Comparison of ENCODE assay signal across 8 cellular contexts in the genomic region with DNA sequence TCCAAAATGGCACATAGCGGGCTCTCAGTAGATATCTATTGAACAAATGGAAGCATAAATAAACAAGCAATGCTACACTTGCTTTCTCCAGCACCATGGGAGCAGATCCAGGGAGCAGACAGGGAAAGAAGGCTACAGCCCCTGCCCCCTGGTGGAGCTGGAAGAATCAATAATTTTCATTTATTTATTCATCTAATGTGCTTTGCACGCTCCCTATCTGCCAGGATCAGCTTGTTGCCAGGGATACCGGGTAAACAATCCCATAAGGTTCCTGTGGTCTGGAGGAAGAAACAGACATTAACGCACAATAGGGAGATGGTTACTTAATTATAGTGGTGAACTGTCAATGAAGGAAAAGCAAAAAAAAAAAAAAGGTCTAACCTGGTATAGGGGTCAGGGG. TPM values are rescaled to one million over a fixed set of nuclear protein-coding genes. Genes with fewer than 3 reads are reported as not detected.
DNase-seq lines count a peak whose midpoint lies in the region; ATAC-seq, FAIRE-seq and TF ChIP-seq lines count a peak whose summit lies in the region.

No MANE protein-coding gene starts in this region.

- H3K36me3 Mint-ChIP-seq in astrocyte (ENCODE audit: low read depth, unreplicated experiment) = peaks cover 1% of the 10 kb centered on the region
- peaks cover under 1% of the 10 kb centered on the region for H3K36me3 Mint-ChIP-seq in activated naive CD8-positive, alpha-beta T cell treated with anti-CD3 and anti-CD28 coated beads for 36 hours
- H3K36me3 Mint-ChIP-seq in naive thymus-derived CD4-positive, alpha-beta T cell = peaks cover 0 to 1% (median under 1%) of the 10 kb centered on the region in 5 donors

- H3K36me3 ChIP-seq in astrocyte (ENCODE audit: insufficient read depth, low read length) (no peaks in the 10 kb centered on the region), kidney (ENCODE audit: control insufficient read depth in 1 of 2, insufficient read depth in 2 of 2, low read length in 2 of 2) (no peaks in the 10 kb centered on the region), transverse colon (no peaks in the 10 kb centered on the region)
- H3K36me3 ChIP-seq in naive thymus-derived CD4-positive, alpha-beta T cell (ENCODE audit: control insufficient read depth in 2 of 3, insufficient read depth in 3 of 3, low read length in 3 of 3) = no peaks in the 10 kb centered on the region

- H3K79me2 ChIP-seq in astrocyte (ENCODE audit: insufficient read depth, low read length) = no peaks in the 10 kb centered on the region

- H3K9ac ChIP-seq in astrocyte (ENCODE audit: low read length) = no peak overlapping the region
- no peak overlapping the region for H3K9ac ChIP-seq in kidney (ENCODE audit: low read length in 2 of 2)

- H3K4me3 ChIP-seq in NB4 (ENCODE audit: low read depth, low read length) (no peak overlapping the region), astrocyte (ENCODE audit: insufficient read depth, low read depth, low read length) (no peak overlapping the region), kidney (ENCODE audit: low read length in 2 of 2) (no peak overlapping the region), transverse colon (no peak overlapping the region)
- no peak overlapping the region for H3K4me3 ChIP-seq in naive thymus-derived CD4-positive, alpha-beta T cell (ENCODE audit: low read length)

- no peaks in the 10 kb centered on the region for H4K20me1 ChIP-seq in astrocyte (ENCODE audit: insufficient read depth, low read length)

- H3K27ac Mint-ChIP-seq in astrocyte (ENCODE audit: unreplicated experiment) = no peak overlapping the region
- H3K27ac Mint-ChIP-seq in activated naive CD8-positive, alpha-beta T cell treated with anti-CD3 and anti-CD28 coated beads for 36 hours = no peak overlapping the region
- H3K27ac Mint-ChIP-seq in naive thymus-derived CD4-positive, alpha-beta T cell = peak overlapping the region in 1 of 9 donors; percentile 12

- peaks cover 7% of the 10 kb centered on the region for H3K27me3 Mint-ChIP-seq in astrocyte (ENCODE audit: low read depth, unreplicated experiment)
- H3K27me3 Mint-ChIP-seq in activated naive CD8-positive, alpha-beta T cell treated with anti-CD3 and anti-CD28 coated beads for 36 hours = no peaks in the 10 kb centered on the region
- H3K27me3 Mint-ChIP-seq in naive thymus-derived CD4-positive, alpha-beta T cell = no peaks in the 10 kb centered on the region

- H3K4me3 Mint-ChIP-seq in astrocyte (ENCODE audit: unreplicated experiment) = no peak overlapping the region
- no peak overlapping the region for H3K4me3 Mint-ChIP-seq in activated naive CD8-positive, alpha-beta T cell treated with anti-CD3 and anti-CD28 coated beads for 36 hours
- no peak overlapping the region for H3K4me3 Mint-ChIP-seq in naive thymus-derived CD4-positive, alpha-beta T cell

- H3K4me1 ChIP-seq in astrocyte (ENCODE audit: insufficient read depth, low read length) = no peaks in the 10 kb centered on the region
- H3K4me1 ChIP-seq in kidney (ENCODE audit: control insufficient read depth in 1 of 2, insufficient read depth in 1 of 2, low read depth in 1 of 2, low read length in 2 of 2) = no peaks in the 10 kb centered on the region
- no peaks in the 10 kb centered on the region for H3K4me1 ChIP-seq in transverse colon
- no peaks in the 10 kb centered on the region for H3K4me1 ChIP-seq in naive thymus-derived CD4-positive, alpha-beta T cell (ENCODE audit: control insufficient read depth in 2 of 2, insufficient read depth in 2 of 2, low read length in 2 of 2)

- H3K9me3 ChIP-seq in astrocyte (ENCODE audit: insufficient read depth, low read depth, low read length) (no peaks in the 10 kb centered on the region), kidney (ENCODE audit: control insufficient read depth in 1 of 2, low read length in 2 of 2) (no peaks in the 10 kb centered on the region), transverse colon (no peaks in the 10 kb centered on the region)
- H3K9me3 ChIP-seq in naive thymus-derived CD4-positive, alpha-beta T cell (ENCODE audit: control insufficient read depth in 2 of 3, low read length in 3 of 3) = no peaks in the 10 kb centered on the region

- no peaks in the 10 kb centered on the region for H3K4me1 Mint-ChIP-seq in astrocyte (ENCODE audit: low read depth, unreplicated experiment)
- peaks cover 3% of the 10 kb centered on the region for H3K4me1 Mint-ChIP-seq in activated naive CD8-positive, alpha-beta T cell treated with anti-CD3 and anti-CD28 coated beads for 36 hours
- peaks cover 0 to 5% (median 0%) of the 10 kb centered on the region in 7 donors for H3K4me1 Mint-ChIP-seq in naive thymus-derived CD4-positive, alpha-beta T cell

- H3K27me3 ChIP-seq in astrocyte (ENCODE audit: insufficient read depth, low read length) (no peaks in the 10 kb centered on the region), transverse colon (no peaks in the 10 kb centered on the region)
- no peaks in the 10 kb centered on the region for H3K27me3 ChIP-seq in naive thymus-derived CD4-positive, alpha-beta T cell (ENCODE audit: control insufficient read depth in 2 of 2, insufficient read depth in 2 of 2, low read length in 2 of 2)

- H3K27ac ChIP-seq in astrocyte (ENCODE audit: low read depth, low read length) (no peak overlapping the region), kidney (ENCODE audit: low read depth in 2 of 2, low read length in 2 of 2) (no peak overlapping the region), transverse colon (no peak overlapping the region)
- no peak overlapping the region for H3K27ac ChIP-seq in naive thymus-derived CD4-positive, alpha-beta T cell (ENCODE audit: low read depth, low read length)

- CTCF ChIA-PET in naive thymus-derived CD4-positive, alpha-beta T cell (lab: Charles Lee) = no interaction called here

- no peak overlapping the region for H3K4me2 ChIP-seq in astrocyte (ENCODE audit: low read length)

- TF ChIP-seq POLR2A in NB4 (IDR thresholded peaks at IDR 0.05; ENCODE audit: extremely low read depth, insufficient read length) = no peak
- TF ChIP-seq POLR2A in transverse colon (IDR thresholded peaks at IDR 0.05) = no peak

- WGBS in transverse colon (ENCODE audit: low coverage in 1 of 2), 2 donors = 71 to 79% methylated on average over 4 of the region's 4 CpGs

- intact Hi-C loops in kidney (cut with DNase I) (no loop called here), transverse colon (cut with DNase I; ENCODE audit: low total_unique reads) (no loop called here)
- intact Hi-C loops in naive thymus-derived CD4-positive, alpha-beta T cell (cut with micrococcal nuclease) = no loop called here

- POLR2A ChIA-PET in naive thymus-derived CD4-positive, alpha-beta T cell (lab: Charles Lee) = no interaction called here

- TF ChIP-seq CTCF in NB4 (IDR thresholded peaks at IDR 0.05; ENCODE audit: low read depth, low read length) (no peak), astrocyte (IDR thresholded peaks at IDR 0.05; ENCODE audit: insufficient read depth, low read depth, low read length) (peak; percentile 34), kidney (IDR thresholded peaks at IDR 0.05; ENCODE audit: borderline replicate concordance, extremely low read depth, insufficient read depth) (peak; percentile 23), transverse colon (IDR thresholded peaks at IDR 0.05) (no peak)

- in situ Hi-C loops in transverse colon (cut with MboI; ENCODE audit: low pct_ligation_motif_present in 1 of 4, low pct_unique_long_range_greater_than_20kb in 1 of 4, low sequenced_read_pairs in 3 of 4) = no loop called here

- H2AFZ ChIP-seq in astrocyte (ENCODE audit: low read depth, low read length) = no peak overlapping the region

- no peak for TF ChIP-seq EP300 in transverse colon (IDR thresholded peaks at IDR 0.05; ENCODE audit: low read depth)

- DNase-seq in Ammon's horn (ENCODE audit: low spot score) (peak; percentile 63), NB4 (ENCODE audit: low read depth) (peak; percentile 22), astrocyte (ENCODE audit: low read depth) (peak; percentile 44), kidney (no peak), inferior parietal cortex (ENCODE audit: extremely low spot score) (no peak), transverse colon (no peak)
- DNase-seq in activated naive CD8-positive, alpha-beta T cell treated with anti-CD3 and anti-CD28 coated beads for 36 hours = no peak
- no peak for DNase-seq in naive thymus-derived CD4-positive, alpha-beta T cell

- peaks cover under 1% of the 10 kb centered on the region for H3K9me3 Mint-ChIP-seq in astrocyte (ENCODE audit: unreplicated experiment)
- H3K9me3 Mint-ChIP-seq in activated naive CD8-positive, alpha-beta T cell treated with anti-CD3 and anti-CD28 coated beads for 36 hours = peaks cover 2% of the 10 kb centered on the region
- peaks cover 0 to 15% (median 2%) of the 10 kb centered on the region in 11 donors for H3K9me3 Mint-ChIP-seq in naive thymus-derived CD4-positive, alpha-beta T cell

- ATAC-seq in naive thymus-derived CD4-positive, alpha-beta T cell = no peak

- FAIRE-seq in astrocyte (lab: Jason Lieb, UNC) = no peak
- no peak for FAIRE-seq in kidney (lab: Jason Lieb, UNC)

RNA-seq across cellular contexts. Expression of a gene that starts 40.1 kb away (rescaled TPM):
- total RNA-seq in astrocyte = 50.6 and 56.7 TPM in 2 replicates
- total RNA-seq in kidney = 71.5 TPM
- polyA plus RNA-seq in kidney (ENCODE audit: insufficient read depth, low read depth, low replicate concordance) = 6.8 TPM
- total RNA-seq in transverse colon = 10 to 100 TPM; 43.0 to 53.9 (median 51.3) TPM
- total RNA-seq in activated naive CD8-positive, alpha-beta T cell treated with anti-CD3 and anti-CD28 coated beads for 36 hours = 10 to 100 TPM; 44.7 to 45.5 TPM
- total RNA-seq in naive thymus-derived CD4-positive, alpha-beta T cell = 10 to 100 TPM; 58.8 to 76.3 (median 62.7) TPM
- 10 to 100 TPM; 13.8 to 16.1 TPM for polyA plus RNA-seq in naive thymus-derived CD4-positive, alpha-beta T cell

RNA-seq across cellular contexts. Expression of a gene that starts 47.3 kb away (rescaled TPM):
- total RNA-seq in astrocyte (66.7 and 75.0 TPM in 2 replicates), kidney (40.4 TPM), transverse colon (10 to 100 TPM; 10.9 to 32.7 (median 18.7) TPM)
- 33.4 TPM for polyA plus RNA-seq in kidney (ENCODE audit: insufficient read depth, low read depth, low replicate concordance)
- total RNA-seq in activated naive CD8-positive, alpha-beta T cell treated with anti-CD3 and anti-CD28 coated beads for 36 hours = 100 to 1,000 TPM; 186 to 202 TPM
- total RNA-seq in naive thymus-derived CD4-positive, alpha-beta T cell = 10 to 100 TPM; 35.3 to 88.1 (median 71.9) TPM
- polyA plus RNA-seq in naive thymus-derived CD4-positive, alpha-beta T cell = 10 to 100 TPM; 75.5 to 75.8 TPM

Comparison
In these comparisons a context has a peak if more than half of its experiments do, and no peak if none do; other contexts are left out.
1. DNase-seq: peak in Ammon's horn (single experiment), NB4 (single experiment) and astrocyte (single experiment); none in kidney (single experiment), inferior parietal cortex (single experiment), transverse colon (single experiment), activated naive CD8-positive, alpha-beta T cell treated with anti-CD3 and anti-CD28 coated beads for 36 hours (single experiment) and naive thymus-derived CD4-positive, alpha-beta T cell (0 of 9).
2. CTCF ChIP-seq: peak in astrocyte (single experiment) and kidney (single experiment); none in NB4 (single experiment) and transverse colon (0 of 5).